8 cellular contexts compared by ENCODE assay signal in genomic region chr19:40442328-40443130, GRCh38. TPM values are rescaled to one million over a fixed set of nuclear protein-coding genes. Genes with fewer than 3 reads are reported as not detected.
DNase-seq lines count a peak whose midpoint lies in the region; ATAC-seq, FAIRE-seq and TF ChIP-seq lines count a peak whose summit lies in the region.

No MANE protein-coding gene starts in this region.

- 26% methylated on average over 22 of the region's 22 CpGs for WGBS in HUES64

- POLR2A ChIA-PET in AG04449 (lab: Yijun Ruan, JAX) = interaction anchor here (0.6 to 3.4 kb wide), 10 partner anchors 9 to 458 kb away, joined by 3 to 37 read pairs (median 7); partner anchors contain the start of genes BLVRB and SERTAD1
- POLR2A ChIA-PET in HEK293T (lab: Yijun Ruan, JAX) = interaction anchor here (0.9 to 5.8 kb wide), 18 partner anchors 9 to 167 kb away, joined by 3 to 57 read pairs (median 8); partner anchors contain the start of genes AKT2, BLVRB, C19orf47 and PLD3

- TF ChIP-seq CTCF in AG04449 (IDR thresholded peaks at IDR 0.05; ENCODE audit: insufficient read depth, low read length, missing control alignments) (no peak), bronchial epithelial cell (IDR thresholded peaks at IDR 0.05; ENCODE audit: insufficient read depth, low read length, severe bottlenecking) (no peak)

- peaks cover 26% of the 10 kb centered on the region for H3K36me3 ChIP-seq in HUES64 (ENCODE audit: insufficient read depth, low read length)
- H3K36me3 ChIP-seq in bronchial epithelial cell (ENCODE audit: control insufficient read depth, insufficient read depth, low read length) = peaks cover 13% of the 10 kb centered on the region
- no peaks in the 10 kb centered on the region for H3K36me3 ChIP-seq in mucosa of stomach (ENCODE audit: control insufficient read depth, insufficient read depth, low read length)

- H3K4me1 ChIP-seq in HUES64 (ENCODE audit: insufficient read depth, low read length) = peaks cover 20% of the 10 kb centered on the region
- peaks cover 19% of the 10 kb centered on the region for H3K4me1 ChIP-seq in mucosa of stomach (ENCODE audit: control insufficient read depth, insufficient read depth, low read length)

- DNase-seq in AG04449 (ENCODE audit: low read depth, low spot score) = no peak
- no peak for DNase-seq in bronchial epithelial cell (ENCODE audit: low read depth)
- DNase-seq in HEK293T (ENCODE audit: extremely low spot score) = no peak
- no peak for DNase-seq in KG1 (lab: John Stamatoyannopoulos, UW)
- no peak for DNase-seq in cerebellar nuclear complex (lab: John Stamatoyannopoulos, UW)

- H3K4me3 ChIP-seq in AG04449 (ENCODE audit: low read depth, low read length) (peak overlapping the region; percentile 66), HUES64 (ENCODE audit: low read length) (peak overlapping the region; percentile 79), bronchial epithelial cell (ENCODE audit: low read depth, low read length) (peak overlapping the region; percentile 78), mucosa of stomach (ENCODE audit: low read length) (no peak overlapping the region)

- CTCF ChIA-PET in AG04449 (lab: Yijun Ruan, JAX) = interaction anchor here (0.9 to 5.8 kb wide), 9 partner anchors 9 to 192 kb away, joined by 3 to 20 read pairs (median 5); partner anchors contain the start of gene SERTAD1
- CTCF ChIA-PET in HEK293T (lab: Yijun Ruan, JAX) = interaction anchor here (0.6 to 1.4 kb wide), 6 partner anchors 8 to 221 kb away, joined by 3 to 5 read pairs (median 4); partner anchors contain the start of gene BLVRB

- H3K9me3 ChIP-seq in HUES64 (ENCODE audit: insufficient read depth, low read depth, low read length) (no peaks in the 10 kb centered on the region), mucosa of stomach (ENCODE audit: control insufficient read depth, low read length) (no peaks in the 10 kb centered on the region)

- peak overlapping the region; percentile 62 for H3K27ac ChIP-seq in HUES64 (ENCODE audit: low read depth, low read length)

- no peak for ATAC-seq in HG03045 (IDR thresholded peaks at IDR 0.05; ENCODE audit: unreplicated experiment)

- peak overlapping the region; percentile 71 for H3K9ac ChIP-seq in HUES64 (ENCODE audit: low read depth, low read length)
- peak overlapping the region; percentile 42 for H3K9ac ChIP-seq in mucosa of stomach (ENCODE audit: low read length)

- H3K27me3 ChIP-seq in HUES64 (ENCODE audit: insufficient read depth, low read length) = no peaks in the 10 kb centered on the region
- H3K27me3 ChIP-seq in bronchial epithelial cell (ENCODE audit: control insufficient read depth, insufficient read depth, low read length) = no peaks in the 10 kb centered on the region
- no peaks in the 10 kb centered on the region for H3K27me3 ChIP-seq in mucosa of stomach (ENCODE audit: control insufficient read depth, insufficient read depth, low read length)

- no peak for FAIRE-seq in bronchial epithelial cell (lab: Jason Lieb, UNC)

TF ChIP-seq in HEK293T, 16 proteins besides CTCF, POLR2A, EP300 and RAD21:
- TF ChIP-seq FOXM1 (IDR thresholded peaks at IDR 0.05; ENCODE audit: borderline replicate concordance) = no peak
- no peak for TF ChIP-seq SUZ12 (IDR thresholded peaks at IDR 0.05)
- no peak for TF ChIP-seq NFRKB (IDR thresholded peaks at IDR 0.05)
- no peak for TF ChIP-seq ELF4 (IDR thresholded peaks at IDR 0.05)
- TF ChIP-seq FOXK2 (IDR thresholded peaks at IDR 0.05) = no peak
- TF ChIP-seq TARDBP (IDR thresholded peaks at IDR 0.05) = no peak
- TF ChIP-seq CTBP1 (IDR thresholded peaks at IDR 0.05; ENCODE audit: borderline replicate concordance) = no peak
- TF ChIP-seq SP1 (IDR thresholded peaks at IDR 0.05) = no peak

RNA-seq across cellular contexts. Expression of gene SERTAD3, which starts 1.6 kb away (rescaled TPM):
- polyA plus RNA-seq in HUES64 (2013, experiment 1 of 2) = 17.2 TPM
- 21.0 TPM for polyA plus RNA-seq in HUES64 (2013, experiment 2 of 2)
- total RNA-seq in bronchial epithelial cell = 23.2 and 33.7 TPM in 2 replicates

RNA-seq across cellular contexts. Expression of gene SERTAD1, which starts 16.7 kb away (rescaled TPM):
- 4.3 TPM for polyA plus RNA-seq in HUES64 (2013, experiment 1 of 2)
- 3.5 TPM for polyA plus RNA-seq in HUES64 (2013, experiment 2 of 2)
- total RNA-seq in bronchial epithelial cell = 35.7 and 41.6 TPM in 2 replicates

RNA-seq across cellular contexts. Expression of gene BLVRB, which starts 23.0 kb away (rescaled TPM):
- polyA plus RNA-seq in HUES64 (2013, experiment 1 of 2) = 17.7 TPM
- polyA plus RNA-seq in HUES64 (2013, experiment 2 of 2) = 21.0 TPM
- 682 and 797 TPM in 2 replicates for total RNA-seq in bronchial epithelial cell

RNA-seq across cellular contexts. Expression of gene SPTBN4, which starts 24.3 kb away (rescaled TPM):
- polyA plus RNA-seq in HUES64 (2013, experiment 1 of 2) = 0.80 TPM
- 1.6 TPM for polyA plus RNA-seq in HUES64 (2013, experiment 2 of 2)
- total RNA-seq in bronchial epithelial cell = 0.53 and 1.8 TPM in 2 replicates

RNA-seq across cellular contexts. Expression of gene PRX, which starts 29.4 kb away (rescaled TPM):
- 3.3 TPM for polyA plus RNA-seq in HUES64 (2013, experiment 1 of 2)
- polyA plus RNA-seq in HUES64 (2013, experiment 2 of 2) = 3.1 TPM
- total RNA-seq in bronchial epithelial cell = 1.4 and 1.8 TPM in 2 replicates
